In genomic region chr15:68377766-68378165, GRCh38 we compare ENCODE assay signal across 21 cellular contexts. TPM values are rescaled to one million over a fixed set of nuclear protein-coding genes. Genes with fewer than 3 reads are reported as not detected.
"Had no signal": no experiment of that assay in that cellular context is flagged by ENCODE, and none has a peak within 500 bp of the region (broad histone marks: within the 10 kb centered on the region; RNA-seq: fewer than 3 reads in every experiment).

No MANE protein-coding gene starts in this region.

- DNase-seq: activated B cell treated with CpG ODN at 0.5 μM for 24 hours; activated CD4-positive, alpha-beta T cell treated with anti-CD3 and anti-CD28 coated beads for 48 hours; activated T-cell treated with anti-CD3 and anti-CD28 coated beads for 4 hours; body of pancreas; central memory CD4-positive, alpha-beta T cell; colonic mucosa; gastrocnemius medialis; left ventricle myocardium superior; naive thymus-derived CD4-positive, alpha-beta T cell; right lobe of liver; SK-N-SH; stimulated activated CD4-positive, alpha-beta T cell treated with anti-CD3 and anti-CD28 coated beads, Interleukin-4, amount 100 ng/mL, for 24 hours; T-cell; T-helper 9 cell; thyroid gland had no signal

- H3K27ac ChIP-seq: body of pancreas, colonic mucosa, gastrocnemius medialis, neural progenitor cell, ovary, right lobe of liver, thyroid gland had no signal

- ATAC-seq: body of pancreas; gastrocnemius medialis; left ventricle myocardium superior; naive thymus-derived CD4-positive, alpha-beta T cell; right lobe of liver; stimulated activated effector memory CD8-positive, alpha-beta T cell treated with anti-CD3 and anti-CD28 coated beads, Interleukin-12 subunit alpha, Interleukin-12 subunit beta, amount 100 ng/mL, for 72 hours; T-cell had no signal

- H3K27ac Mint-ChIP-seq: activated B cell treated with CpG ODN at 0.5 μM for 24 hours; activated T-helper 1 cell treated with anti-CD3 and anti-CD28 coated beads, Interleukin-12 subunit alpha, Interleukin-12 subunit beta, Interleukin-2, Interleukin-4 antibody, amounts not matched to agents 30 ng/mL and 10 ng/mL and 1 ng/mL, durations not matched to agents 14 hours and 24 hours and 36 hours; memory B cell; neural progenitor cell; stimulated activated effector memory CD8-positive, alpha-beta T cell treated with anti-CD3 and anti-CD28 coated beads, Interleukin-12 subunit alpha, Interleukin-12 subunit beta, amount 100 ng/mL, for 72 hours; T-cell had no signal

- H3K27me3 Mint-ChIP-seq: activated B cell treated with CpG ODN at 0.5 μM for 24 hours; naive thymus-derived CD4-positive, alpha-beta T cell; T-cell had no signal

- FAIRE-seq: urothelium cell line had no signal

- H3K4me1 Mint-ChIP-seq: stimulated activated effector memory CD8-positive, alpha-beta T cell treated with anti-CD3 and anti-CD28 coated beads, Interleukin-12 subunit alpha, Interleukin-12 subunit beta, amount 100 ng/mL, for 72 hours had no signal

- H3K4me3 Mint-ChIP-seq: activated B cell treated with CpG ODN at 0.5 μM for 24 hours; activated T-helper 1 cell treated with anti-CD3 and anti-CD28 coated beads, Interleukin-12 subunit alpha, Interleukin-12 subunit beta, Interleukin-2, Interleukin-4 antibody, amounts not matched to agents 30 ng/mL and 10 ng/mL and 1 ng/mL, durations not matched to agents 14 hours and 24 hours and 36 hours; memory B cell; naive thymus-derived CD4-positive, alpha-beta T cell; neural progenitor cell; stimulated activated effector memory CD8-positive, alpha-beta T cell treated with anti-CD3 and anti-CD28 coated beads, Interleukin-12 subunit alpha, Interleukin-12 subunit beta, amount 100 ng/mL, for 72 hours; T-cell had no signal

- H3K9me3 Mint-ChIP-seq: activated B cell treated with CpG ODN at 0.5 μM for 24 hours; activated T-helper 1 cell treated with anti-CD3 and anti-CD28 coated beads, Interleukin-12 subunit alpha, Interleukin-12 subunit beta, Interleukin-2, Interleukin-4 antibody, amounts not matched to agents 30 ng/mL and 10 ng/mL and 1 ng/mL, durations not matched to agents 14 hours and 24 hours and 36 hours; memory B cell; stimulated activated effector memory CD8-positive, alpha-beta T cell treated with anti-CD3 and anti-CD28 coated beads, Interleukin-12 subunit alpha, Interleukin-12 subunit beta, amount 100 ng/mL, for 72 hours; T-cell had no signal

- H3K36me3 Mint-ChIP-seq: memory B cell; neural progenitor cell; stimulated activated effector memory CD8-positive, alpha-beta T cell treated with anti-CD3 and anti-CD28 coated beads, Interleukin-12 subunit alpha, Interleukin-12 subunit beta, amount 100 ng/mL, for 72 hours; T-cell had no signal

RNA-seq across cellular contexts. Expression of gene ITGA11, which starts 54.2 kb away (rescaled TPM):
- total RNA-seq: activated B cell treated with CpG ODN at 0.5 μM for 24 hours had no signal
